Comparison of ENCODE assay signal across 20 cellular contexts in the genomic region with DNA sequence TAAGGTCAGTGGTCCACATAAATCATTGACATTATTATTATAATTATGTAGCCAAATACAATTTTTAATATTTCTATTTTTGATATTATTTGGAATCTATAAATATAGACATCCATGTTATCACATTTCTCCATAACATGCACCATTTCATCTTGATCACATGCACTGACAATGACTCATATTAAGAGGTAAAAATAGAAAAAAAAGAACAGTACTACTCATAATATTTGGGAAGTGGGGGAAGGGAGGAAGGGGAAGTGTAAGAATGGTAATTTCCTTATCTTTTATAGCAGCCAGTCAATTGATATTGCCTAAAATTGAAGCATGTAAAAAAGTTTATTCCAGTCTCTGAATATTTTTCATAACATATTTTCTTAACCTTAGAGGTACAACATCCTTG.
"Had no signal": no experiment of that assay in that cellular context is flagged by ENCODE, and none has a peak within 500 bp of the region (broad histone marks: within the 10 kb centered on the region; RNA-seq: fewer than 3 reads in every experiment).

No MANE protein-coding gene starts in this region.

- DNase-seq: activated CD4-positive, alpha-beta T cell treated with anti-CD3 and anti-CD28 coated beads, Interleukin-2, amount 10 ng/mL, durations not matched to agents 7 days and 5 days; activated CD4-positive, CD25-positive, alpha-beta regulatory T cell; activated naive CD4-positive, alpha-beta T cell treated with anti-CD3 and anti-CD28 coated beads, Interleukin-2, amount 50 U/mL, for 16 hours; activated T-cell treated with anti-CD3 and anti-CD28 coated beads for 4 hours; body of pancreas; central memory CD4-positive, alpha-beta T cell; cortex of kidney; effector memory CD4-positive, alpha-beta T cell; immature natural killer cell; left cardiac atrium; midbrain; naive thymus-derived CD8-positive, alpha-beta T cell; right lobe of liver; spleen; stimulated activated CD4-positive, alpha-beta T cell treated with anti-CD3 and anti-CD28 coated beads, Interleukin-1b, Interleukin-23, amount 100 ng/mL, for 48 hours; stimulated activated naive CD4-positive, alpha-beta T cell treated with Interleukin-2 at 50 U/mL for 16 hours; trophoblast cell had no signal

- H3K4me1 ChIP-seq: prostate gland had no signal

- H3K27me3 ChIP-seq: body of pancreas, right lobe of liver had no signal

- H3K9me3 ChIP-seq: body of pancreas, prostate gland, right lobe of liver, spleen had no signal

- H3K4me3 ChIP-seq: body of pancreas, lung, prostate gland, right lobe of liver, spleen had no signal

- H3K36me3 ChIP-seq: prostate gland, right lobe of liver, spleen had no signal

- ATAC-seq: body of pancreas; left cardiac atrium; naive thymus-derived CD8-positive, alpha-beta T cell had no signal

- H3K27ac ChIP-seq: body of pancreas, epithelial cell of prostate, prostate gland, right lobe of liver, spleen had no signal
